ENCODE assay signal across 16 cellular contexts in genomic region chr3:41176554-41176953, GRCh38.
"Had no signal": no experiment of that assay in that cellular context is flagged by ENCODE, and none has a peak within 500 bp of the region (broad histone marks: within the 10 kb centered on the region; RNA-seq: fewer than 3 reads in every experiment).

No MANE protein-coding gene starts in this region.

- H3K27ac Mint-ChIP-seq: activated CD4-positive, alpha-beta T cell treated with anti-CD3 and anti-CD28 coated beads for 36 hours; activated naive CD8-positive, alpha-beta T cell treated with anti-CD3 and anti-CD28 coated beads for 36 hours; activated T-helper 17 cell treated with anti-CD3 and anti-CD28 coated beads, Interleukin-2, amount 50 U/mL, for 72 hours; effector memory CD8-positive, alpha-beta T cell; natural killer cell treated with Interleukin-12 subunit alpha and Interleukin-12 subunit beta and Interleukin-15 and Interleukin-18, amount 100 ng/mL, for 72 hours; progenitor cell of endocrine pancreas; stimulated activated naive CD8-positive, alpha-beta T cell treated with anti-CD3 and anti-CD28 coated beads, Interleukin-15, amount 100 ng/mL, for 72 hours; type B pancreatic cell had no signal

- H3K9me3 Mint-ChIP-seq: activated naive CD8-positive, alpha-beta T cell treated with anti-CD3 and anti-CD28 coated beads for 36 hours; activated T-helper 17 cell treated with anti-CD3 and anti-CD28 coated beads, Interleukin-2, amount 50 U/mL, for 72 hours; effector memory CD8-positive, alpha-beta T cell; natural killer cell treated with Interleukin-12 subunit alpha and Interleukin-12 subunit beta and Interleukin-15 and Interleukin-18, amount 100 ng/mL, for 72 hours; stimulated activated naive CD8-positive, alpha-beta T cell treated with anti-CD3 and anti-CD28 coated beads, Interleukin-15, amount 100 ng/mL, for 72 hours; type B pancreatic cell had no signal

- H3K36me3 ChIP-seq: right atrium auricular region, suprapubic skin had no signal

- H3K36me3 Mint-ChIP-seq: activated naive CD8-positive, alpha-beta T cell treated with anti-CD3 and anti-CD28 coated beads for 36 hours; natural killer cell treated with Interleukin-12 subunit alpha and Interleukin-12 subunit beta and Interleukin-15 and Interleukin-18, amount 100 ng/mL, for 72 hours; type B pancreatic cell had no signal

- H3K4me3 Mint-ChIP-seq: activated CD4-positive, alpha-beta T cell treated with anti-CD3 and anti-CD28 coated beads for 36 hours; activated naive CD8-positive, alpha-beta T cell treated with anti-CD3 and anti-CD28 coated beads for 36 hours; activated T-helper 17 cell treated with anti-CD3 and anti-CD28 coated beads, Interleukin-2, amount 50 U/mL, for 72 hours; effector memory CD8-positive, alpha-beta T cell; natural killer cell treated with Interleukin-12 subunit alpha and Interleukin-12 subunit beta and Interleukin-15 and Interleukin-18, amount 100 ng/mL, for 72 hours; stimulated activated naive CD8-positive, alpha-beta T cell treated with anti-CD3 and anti-CD28 coated beads, Interleukin-15, amount 100 ng/mL, for 72 hours; type B pancreatic cell had no signal

- DNase-seq: activated CD4-positive, alpha-beta T cell treated with anti-CD3 and anti-CD28 coated beads for 36 hours; activated CD4-positive, alpha-beta T cell treated with anti-CD3 and anti-CD28 coated beads, Interleukin-2, amount 50 U/mL, for 48 hours; activated naive CD4-positive, alpha-beta T cell; activated naive CD8-positive, alpha-beta T cell treated with anti-CD3 and anti-CD28 coated beads for 36 hours; amniotic stem cell; effector memory CD8-positive, alpha-beta T cell; stimulated activated CD4-positive, alpha-beta T cell treated with anti-CD3 and anti-CD28 coated beads, Interleukin-15, amount 100 ng/mL, for 24 hours; stimulated activated CD4-positive, alpha-beta T cell treated with anti-CD3 and anti-CD28 coated beads, Interleukin-2, amount 100 ng/mL, for 48 hours; stimulated activated naive CD8-positive, alpha-beta T cell treated with anti-CD3 and anti-CD28 coated beads, Interleukin-15, amount 100 ng/mL, for 72 hours had no signal

- H3K4me1 Mint-ChIP-seq: activated CD4-positive, alpha-beta T cell treated with anti-CD3 and anti-CD28 coated beads for 36 hours; activated naive CD8-positive, alpha-beta T cell treated with anti-CD3 and anti-CD28 coated beads for 36 hours; activated T-helper 17 cell treated with anti-CD3 and anti-CD28 coated beads, Interleukin-2, amount 50 U/mL, for 72 hours; stimulated activated naive CD8-positive, alpha-beta T cell treated with anti-CD3 and anti-CD28 coated beads, Interleukin-15, amount 100 ng/mL, for 72 hours had no signal

- H3K27me3 ChIP-seq: right atrium auricular region had no signal

- H3K4me3 ChIP-seq: right atrium auricular region, skin epidermis, suprapubic skin had no signal

- H3K4me1 ChIP-seq: right atrium auricular region, suprapubic skin had no signal

- H3K27me3 Mint-ChIP-seq: type B pancreatic cell had no signal

- H3K27ac ChIP-seq: right atrium auricular region, skin epidermis, suprapubic skin had no signal

- H3K9me3 ChIP-seq: right atrium auricular region, suprapubic skin had no signal
